18 cellular contexts compared by ENCODE assay signal in genomic region chr1:87318806-87319205, GRCh38. TPM values are rescaled to one million over a fixed set of nuclear protein-coding genes. Genes with fewer than 3 reads are reported as not detected.
DNase-seq lines count a peak whose midpoint lies in the region; ATAC-seq, FAIRE-seq and TF ChIP-seq lines count a peak whose summit lies in the region.
"Had no signal": no experiment of that assay in that cellular context is flagged by ENCODE, and none has a peak within 500 bp of the region (broad histone marks: within the 10 kb centered on the region; RNA-seq: fewer than 3 reads in every experiment).

No MANE protein-coding gene starts in this region.

- H3K9me3 Mint-ChIP-seq in immature natural killer cell, result no peaks in the 10 kb centered on the region
- no peaks in the 10 kb centered on the region for H3K9me3 Mint-ChIP-seq in activated CD4-positive, alpha-beta T cell treated with anti-CD3 and anti-CD28 coated beads for 36 hours (ENCODE audit: low read depth)
- H3K9me3 Mint-ChIP-seq: CD8-positive, alpha-beta T cell; H9; IgD-negative memory B cell had no signal

- CTCF ChIA-PET in activated CD4-positive, alpha-beta T cell treated with anti-CD3 and anti-CD28 coated beads for 36 hours (lab: Charles Lee), result no interaction called here

- intact Hi-C loops in activated CD4-positive, alpha-beta T cell treated with anti-CD3 and anti-CD28 coated beads for 36 hours (cut with DNase I, micrococcal nuclease), result no loop called here

- peak; percentile 55 for DNase-seq in DMS53 (lab: John Stamatoyannopoulos, UW)
- DNase-seq in HT-29 (ENCODE audit: low spot score), result peak; percentile 34
- DNase-seq in NCI-H510A (lab: John Stamatoyannopoulos, UW), result peak; percentile 8
- DNase-seq in immature natural killer cell, result no peak
- DNase-seq in GM12892 (ENCODE audit: insufficient read length), result no peak
- DNase-seq in OCI-M1 (lab: John Stamatoyannopoulos, UW), result no peak
- DNase-seq in activated CD4-positive, alpha-beta T cell treated with anti-CD3 and anti-CD28 coated beads for 36 hours, result no peak
- DNase-seq in DMS 273 (lab: John Stamatoyannopoulos, UW; ENCODE audit: unreplicated experiment), result no peak
- DNase-seq: Calu3; CD8-positive, alpha-beta T cell; DMS 273 treated with DMSO at 0.1 percent for 48 hours; DMS79; GDM1; H9 had no signal

- peak overlapping the region in 1 of 5 donors; percentile 76 for H3K4me3 Mint-ChIP-seq in immature natural killer cell
- no peak overlapping the region for H3K4me3 Mint-ChIP-seq in activated CD4-positive, alpha-beta T cell treated with anti-CD3 and anti-CD28 coated beads for 36 hours
- H3K4me3 Mint-ChIP-seq: CD8-positive, alpha-beta T cell; H9 had no signal

- peaks cover 0 to 1% (median 0%) of the 10 kb centered on the region in 3 donors for H3K27me3 Mint-ChIP-seq in immature natural killer cell (ENCODE audit: low read depth in 3 of 3)
- peaks cover 7% of the 10 kb centered on the region for H3K27me3 Mint-ChIP-seq in activated CD4-positive, alpha-beta T cell treated with anti-CD3 and anti-CD28 coated beads for 36 hours
- H3K27me3 Mint-ChIP-seq: B cell, IgD-negative memory B cell had no signal

- H3K27ac Mint-ChIP-seq in immature natural killer cell, result peak overlapping the region in 5 of 6 donors; percentile 47 to 82 (median 77)
- no peak overlapping the region for H3K27ac Mint-ChIP-seq in activated CD4-positive, alpha-beta T cell treated with anti-CD3 and anti-CD28 coated beads for 36 hours
- H3K27ac Mint-ChIP-seq: B cell; CD8-positive, alpha-beta T cell; H9 had no signal

- FAIRE-seq in GM12892 (lab: Jason Lieb, UNC), result no peak
- FAIRE-seq: H1, HepG2 had no signal

- POLR2A ChIA-PET in activated CD4-positive, alpha-beta T cell treated with anti-CD3 and anti-CD28 coated beads for 36 hours (lab: Charles Lee), result no interaction called here

- TF ChIP-seq POLR2A in GM12892 (IDR thresholded peaks at IDR 0.05; ENCODE audit: low read depth, low read length), result no peak

- peaks cover 18% of the 10 kb centered on the region in 2 donors for H3K4me1 Mint-ChIP-seq in immature natural killer cell
- H3K4me1 Mint-ChIP-seq in activated CD4-positive, alpha-beta T cell treated with anti-CD3 and anti-CD28 coated beads for 36 hours, result peaks cover 3% of the 10 kb centered on the region
- H3K4me1 Mint-ChIP-seq: H9 had no signal

- no peak for ATAC-seq in activated CD4-positive, alpha-beta T cell treated with anti-CD3 and anti-CD28 coated beads for 36 hours
- ATAC-seq: HepG2 had no signal

- H3K36me3 Mint-ChIP-seq in immature natural killer cell, result no peaks in the 10 kb centered on the region
- no peaks in the 10 kb centered on the region for H3K36me3 Mint-ChIP-seq in activated CD4-positive, alpha-beta T cell treated with anti-CD3 and anti-CD28 coated beads for 36 hours (ENCODE audit: low read depth)
- H3K36me3 Mint-ChIP-seq: CD8-positive, alpha-beta T cell; IgD-negative memory B cell had no signal

RNA-seq across cellular contexts. Expression of gene LMO4, which starts 9.9 kb away (rescaled TPM):
- total RNA-seq in HT-29 (2014; rRNA removed; shearing (Covaris generic)), result 174 and 184 TPM in 2 replicates
- 10 to 100 TPM; 34.4 to 57.5 (median 46.1) TPM for polyA plus RNA-seq in immature natural killer cell
- polyA plus RNA-seq in GM12892 (2012; ENCODE audit: missing spikeins), result 17.0 TPM
- total RNA-seq in activated CD4-positive, alpha-beta T cell treated with anti-CD3 and anti-CD28 coated beads for 36 hours, result 10 to 100 TPM; 10.2 to 10.5 TPM

Comparison
In these comparisons a context has a peak if more than half of its experiments do, and no peak if none do; other contexts are left out.
1. DNase-seq: peak in DMS53 (single experiment), HT-29 (single experiment) and NCI-H510A (single experiment); none in immature natural killer cell (0 of 3), GM12892 (single experiment), OCI-M1 (single experiment), activated CD4-positive, alpha-beta T cell treated with anti-CD3 and anti-CD28 coated beads for 36 hours (single experiment) and DMS 273 (single experiment).
2. RNA of gene LMO4, which starts 9.9 kb away (total RNA-seq): 174 to 184 TPM in HT-29; 10.2 to 10.5 TPM in activated CD4-positive, alpha-beta T cell treated with anti-CD3 and anti-CD28 coated beads for 36 hours; every median in the first group is over 10 times any median in the second.